ENCODE assay signal across 9 cellular contexts in the genomic region with DNA sequence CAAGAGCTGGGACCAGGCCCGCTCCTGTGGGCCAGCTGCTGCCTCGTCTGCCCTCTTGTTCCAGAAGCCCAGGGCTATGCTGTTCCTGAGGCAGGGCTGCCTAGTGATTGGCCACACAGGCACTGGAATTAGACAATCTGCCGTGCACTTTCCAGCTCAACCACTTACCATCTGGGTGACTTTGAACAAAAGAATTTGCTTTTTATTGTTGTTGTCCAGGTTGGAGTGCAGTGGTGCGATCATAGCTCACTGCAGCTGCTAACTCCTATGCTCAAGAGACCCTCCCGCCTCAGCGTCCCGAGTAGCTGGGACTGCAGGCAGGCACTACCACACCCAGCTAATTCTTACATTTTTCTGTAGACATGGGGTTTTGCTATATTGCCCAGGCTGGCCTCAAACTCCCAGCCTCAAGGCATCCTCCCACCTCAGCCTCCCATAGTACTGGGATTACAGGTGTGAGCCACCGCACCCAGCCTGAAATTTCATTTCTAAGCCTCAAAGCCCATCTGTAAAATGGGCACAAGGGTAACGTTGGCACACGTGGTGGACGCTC. TPM values are rescaled to one million over a fixed set of nuclear protein-coding genes. Genes with fewer than 3 reads are reported as not detected.
DNase-seq lines count a peak whose midpoint lies in the region; ATAC-seq and TF ChIP-seq lines count a peak whose summit lies in the region.
"Had no signal": no experiment of that assay in that cellular context is flagged by ENCODE, and none has a peak within 500 bp of the region (broad histone marks: within the 10 kb centered on the region; RNA-seq: fewer than 3 reads in every experiment).

No MANE protein-coding gene starts in this region.

- peaks cover 59% of the 10 kb centered on the region for H3K4me1 Mint-ChIP-seq in CD14-positive monocyte
- peaks cover 33% of the 10 kb centered on the region for H3K4me1 Mint-ChIP-seq in activated naive CD8-positive, alpha-beta T cell (ENCODE audit: low read depth)

- ATAC-seq in GM18519 (IDR thresholded peaks at IDR 0.05; ENCODE audit: low FRiP score, unreplicated experiment) (no peak), gastroesophageal sphincter (no peak)
- ATAC-seq: psoas muscle had no signal

- peaks cover 0 to 3% (median 0%) of the 10 kb centered on the region in 7 donors for H3K9me3 Mint-ChIP-seq in CD14-positive monocyte
- H3K9me3 Mint-ChIP-seq in activated naive CD8-positive, alpha-beta T cell (ENCODE audit: low read depth) = no peaks in the 10 kb centered on the region

- no peak for TF ChIP-seq POLR2A in gastroesophageal sphincter (IDR thresholded peaks at IDR 0.05)

- TF ChIP-seq CTCF in CD14-positive monocyte (IDR thresholded peaks at IDR 0.05) (no peak), gastroesophageal sphincter (IDR thresholded peaks at IDR 0.05) (no peak)

- WGBS in gastroesophageal sphincter (ENCODE audit: low coverage in 1 of 2), 2 donors = 86 to 90% methylated on average over 2 to 11 of the region's 11 CpGs

- H3K27ac ChIP-seq in gastroesophageal sphincter = no peak overlapping the region
- H3K27ac ChIP-seq: psoas muscle had no signal

- peaks cover 0 to 3% of the 10 kb centered on the region in 2 donors for H3K36me3 Mint-ChIP-seq in CD14-positive monocyte
- H3K36me3 Mint-ChIP-seq in activated naive CD8-positive, alpha-beta T cell = no peaks in the 10 kb centered on the region

- H3K36me3 ChIP-seq in gastroesophageal sphincter = no peaks in the 10 kb centered on the region

- H3K27me3 Mint-ChIP-seq in CD14-positive monocyte (ENCODE audit: low read depth in 3 of 3) = peaks cover 2 to 8% (median 3%) of the 10 kb centered on the region in 3 donors
- peaks cover 21% of the 10 kb centered on the region for H3K27me3 Mint-ChIP-seq in activated naive CD8-positive, alpha-beta T cell

- intact Hi-C loops in CD14-positive monocyte (cut with micrococcal nuclease) = loop anchor here in 1 of 2 donors (5.0 kb wide), 1 partner anchor 39 kb away; no protein-coding TSS in a partner anchor

- no peaks in the 10 kb centered on the region for H3K9me3 ChIP-seq in gastroesophageal sphincter
- H3K9me3 ChIP-seq: psoas muscle had no signal

- no peak for TF ChIP-seq EP300 in gastroesophageal sphincter (IDR thresholded peaks at IDR 0.05)

- peak overlapping the region; percentile 86 to 89 for H3K4me3 Mint-ChIP-seq in CD14-positive monocyte
- peak overlapping the region; percentile 89 for H3K4me3 Mint-ChIP-seq in activated naive CD8-positive, alpha-beta T cell

- peaks cover 0 to 45% (median 24%) of the 10 kb centered on the region in 3 donors for H3K4me1 ChIP-seq in gastroesophageal sphincter

- H3K4me3 ChIP-seq in gastroesophageal sphincter = no peak overlapping the region

- DNase-seq in CD14-positive monocyte (ENCODE audit: low spot score) = no peak
- DNase-seq in HK-2 (ENCODE audit: unreplicated experiment) = peak; percentile 76
- peak; percentile 27 to 66 for DNase-seq in lung microvascular endothelial cell (ENCODE audit: low read depth in 2 of 2)
- no peak for DNase-seq in Ammon's horn (ENCODE audit: low spot score)
- no peak for DNase-seq in midbrain (lab: John Stamatoyannopoulos, UW)

- H3K27ac Mint-ChIP-seq in CD14-positive monocyte = peak overlapping the region in 2 of 7 donors; percentile 69 to 83
- no peak overlapping the region for H3K27ac Mint-ChIP-seq in activated naive CD8-positive, alpha-beta T cell

- no peaks in the 10 kb centered on the region for H3K27me3 ChIP-seq in gastroesophageal sphincter

RNA-seq across cellular contexts. Expression of a gene that starts 1.2 kb away (rescaled TPM):
- 10 to 100 TPM; 26.1 to 35.8 TPM for polyA plus RNA-seq in CD14-positive monocyte
- total RNA-seq in lung microvascular endothelial cell (14.6 and 20.6 TPM in 2 replicates), gastroesophageal sphincter (10 to 100 TPM; 13.2 to 31.7 (median 19.3) TPM)

Comparison
In these comparisons a context has a peak if more than half of its experiments do, and no peak if none do; other contexts are left out.
1. DNase-seq: peak in HK-2 (single experiment) and lung microvascular endothelial cell (2 of 2); none in CD14-positive monocyte (single experiment), Ammon's horn (single experiment) and midbrain (single experiment).